In the genomic region with DNA sequence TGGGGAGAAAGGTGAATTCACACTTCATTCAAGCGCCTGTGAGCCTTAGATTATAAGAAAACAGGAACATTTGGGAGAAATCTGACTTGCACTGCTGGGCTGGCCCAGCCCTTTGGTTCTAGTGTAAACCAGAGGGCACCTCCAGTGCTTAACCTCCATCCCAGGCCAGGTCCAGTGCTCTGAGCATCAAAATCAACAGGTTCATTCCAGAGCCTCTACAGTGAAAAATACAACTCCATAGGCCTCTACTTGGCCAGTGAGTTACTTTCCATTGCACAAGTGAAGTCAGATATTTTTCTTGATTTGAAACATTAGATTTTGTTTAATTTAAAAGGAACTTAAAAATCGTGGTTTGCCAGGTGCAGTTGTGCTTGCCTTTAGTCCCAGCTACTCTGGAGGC, we compare ENCODE assay signal across 19 cellular contexts. TPM values are rescaled to one million over a fixed set of nuclear protein-coding genes. Genes with fewer than 3 reads are reported as not detected.
DNase-seq lines count a peak whose midpoint lies in the region; ATAC-seq and TF ChIP-seq lines count a peak whose summit lies in the region.
"Had no signal": no experiment of that assay in that cellular context is flagged by ENCODE, and none has a peak within 500 bp of the region (broad histone marks: within the 10 kb centered on the region; RNA-seq: fewer than 3 reads in every experiment).

No MANE protein-coding gene starts in this region.

- TF ChIP-seq CTCF in HEK293 (tag by site-specific recombination; IDR thresholded peaks at IDR 0.05) (no peak), osteoblast (IDR thresholded peaks at IDR 0.05; ENCODE audit: extremely low read depth, low read depth, low read length) (no peak), GM10266 (IDR thresholded peaks at IDR 0.05; ENCODE audit: control insufficient read depth, insufficient read depth, low read depth, missing control alignments) (no peak)

- CTCF ChIA-PET in activated CD4-positive, alpha-beta T cell treated with anti-CD3 and anti-CD28 coated beads for 36 hours (lab: Charles Lee): interaction anchor here (1.0 to 1.5 kb wide), 2 partner anchors 18 to 61 kb away, joined by 3 to 4 read pairs; a partner anchor contains a TSS
- CTCF ChIA-PET in HEK293 (lab: Yijun Ruan, JAX): interaction anchor here (0.8 kb wide), 1 partner anchor 417 kb away, joined by 5 read pairs; no protein-coding TSS in a partner anchor

- no peaks in the 10 kb centered on the region for H3K27me3 Mint-ChIP-seq in activated CD4-positive, alpha-beta T cell treated with anti-CD3 and anti-CD28 coated beads for 36 hours
- H3K27me3 Mint-ChIP-seq in activated T-helper 17 cell treated with anti-CD3 and anti-CD28 coated beads, Interleukin-2, amount 50 U/mL, for 72 hours: no peaks in the 10 kb centered on the region

- H4K20me1 ChIP-seq in osteoblast (ENCODE audit: insufficient read depth, low read length): no peaks in the 10 kb centered on the region

- no peak overlapping the region for H2AFZ ChIP-seq in osteoblast (ENCODE audit: low read length)
- H2AFZ ChIP-seq: GM23338 had no signal

- no peak for DNase-seq in activated CD4-positive, alpha-beta T cell treated with anti-CD3 and anti-CD28 coated beads for 36 hours
- DNase-seq in activated CD4-positive, alpha-beta T cell treated with anti-CD3 and anti-CD28 coated beads, Interleukin-2, amount 50 U/mL, for 4 hours: no peak
- DNase-seq in osteoblast (ENCODE audit: insufficient read length, low spot score, missing footprints) (no peak), GM10266 (ENCODE audit: extremely low spot score) (no peak), amygdala (lab: John Stamatoyannopoulos, UW) (no peak)
- DNase-seq: 8988T, foreskin fibroblast, hippocampal formation, kidney, mesendoderm, NCI-H146, NCI-H2227 treated with DMSO at 0.1 percent for 48 hours, transverse colon had no signal

- peaks cover 57% of the 10 kb centered on the region for H3K4me1 Mint-ChIP-seq in activated CD4-positive, alpha-beta T cell treated with anti-CD3 and anti-CD28 coated beads for 36 hours
- H3K4me1 Mint-ChIP-seq in activated T-helper 17 cell treated with anti-CD3 and anti-CD28 coated beads, Interleukin-2, amount 50 U/mL, for 72 hours: peaks cover 27% of the 10 kb centered on the region

- H3K79me2 ChIP-seq in osteoblast (ENCODE audit: insufficient read depth, low read length): peaks cover 27% of the 10 kb centered on the region

- H3K4me1 ChIP-seq in HEK293 (ENCODE audit: control insufficient read depth, insufficient read depth, low read length) (no peaks in the 10 kb centered on the region; the same call in 1 of the 2 replicates), osteoblast (ENCODE audit: insufficient read depth, low read length) (peaks cover 24% of the 10 kb centered on the region)

- no peak for ATAC-seq in activated CD4-positive, alpha-beta T cell treated with anti-CD3 and anti-CD28 coated beads for 36 hours
- ATAC-seq in activated T-helper 17 cell treated with anti-CD3 and anti-CD28 coated beads, Interleukin-2, amount 50 U/mL, for 72 hours (replicated peaks): no peak
- ATAC-seq in GM18520 (IDR thresholded peaks at IDR 0.05; ENCODE audit: unreplicated experiment): no peak
- ATAC-seq: GM23338; stimulated activated effector memory CD8-positive, alpha-beta T cell treated with anti-CD3 and anti-CD28 coated beads, Interleukin-12 subunit alpha, Interleukin-12 subunit beta, amount 100 ng/mL, for 72 hours had no signal

- H3K9me3 Mint-ChIP-seq in activated CD4-positive, alpha-beta T cell treated with anti-CD3 and anti-CD28 coated beads for 36 hours (ENCODE audit: low read depth): no peaks in the 10 kb centered on the region
- H3K9me3 Mint-ChIP-seq in activated T-helper 17 cell treated with anti-CD3 and anti-CD28 coated beads, Interleukin-2, amount 50 U/mL, for 72 hours: no peaks in the 10 kb centered on the region
- H3K9me3 Mint-ChIP-seq: GM23338; stimulated activated effector memory CD8-positive, alpha-beta T cell treated with anti-CD3 and anti-CD28 coated beads, Interleukin-12 subunit alpha, Interleukin-12 subunit beta, amount 100 ng/mL, for 72 hours had no signal

- H3K27ac Mint-ChIP-seq in activated CD4-positive, alpha-beta T cell treated with anti-CD3 and anti-CD28 coated beads for 36 hours: peak overlapping the region; percentile 90
- peak overlapping the region; percentile 51 for H3K27ac Mint-ChIP-seq in activated T-helper 17 cell treated with anti-CD3 and anti-CD28 coated beads, Interleukin-2, amount 50 U/mL, for 72 hours
- H3K27ac Mint-ChIP-seq: GM23338; stimulated activated effector memory CD8-positive, alpha-beta T cell treated with anti-CD3 and anti-CD28 coated beads, Interleukin-12 subunit alpha, Interleukin-12 subunit beta, amount 100 ng/mL, for 72 hours had no signal

- POLR2A ChIA-PET in activated CD4-positive, alpha-beta T cell treated with anti-CD3 and anti-CD28 coated beads for 36 hours (lab: Charles Lee): interaction anchor here (0.7 kb wide), 1 partner anchor 32 kb away, joined by 3 read pairs; no protein-coding TSS in a partner anchor
- POLR2A ChIA-PET in HEK293 (lab: Yijun Ruan, JAX): no interaction called here

- H3K27ac ChIP-seq in HEK293 (ENCODE audit: extremely low read depth, low read depth, low read length) (no peak overlapping the region), osteoblast (ENCODE audit: low read depth, low read length) (peak overlapping the region; percentile 5)

- H3K4me3 ChIP-seq in HEK293 (ENCODE audit: low read depth, low read length): no peak overlapping the region
- no peak overlapping the region for H3K4me3 ChIP-seq in osteoblast (ENCODE audit: insufficient read depth, low read length)
- H3K4me3 ChIP-seq: breast epithelium, GM23338, transverse colon had no signal

- no peak overlapping the region for H3K4me2 ChIP-seq in osteoblast (ENCODE audit: insufficient read depth, low read length)
- H3K4me2 ChIP-seq: GM23338 had no signal

- intact Hi-C loops in activated CD4-positive, alpha-beta T cell treated with anti-CD3 and anti-CD28 coated beads for 36 hours (cut with DNase I, micrococcal nuclease): loop anchor here in 1 of 2 experiments (10.0 kb wide), 2 partner anchors 1078 to 1218 kb away; a partner anchor contains a TSS

- H3K9me3 ChIP-seq in HEK293 (ENCODE audit: control insufficient read depth, insufficient read depth, low read depth, low read length) (no peaks in the 10 kb centered on the region), osteoblast (ENCODE audit: low read depth, low read length) (no peaks in the 10 kb centered on the region)
- H3K9me3 ChIP-seq: breast epithelium, transverse colon had no signal

- H3K27me3 ChIP-seq in osteoblast (ENCODE audit: insufficient read depth, low read length): no peaks in the 10 kb centered on the region
- H3K27me3 ChIP-seq: breast epithelium, transverse colon had no signal

- H3K36me3 ChIP-seq in HEK293 (ENCODE audit: control insufficient read depth in 2 of 2, insufficient read depth in 1 of 2, low read length in 2 of 2) (peaks cover 22 to 30% of the 10 kb centered on the region in 2 experiments), osteoblast (ENCODE audit: insufficient read depth, low read length) (peaks cover 18% of the 10 kb centered on the region)
- H3K36me3 ChIP-seq: breast epithelium had no signal

- no peak overlapping the region for H3K4me3 Mint-ChIP-seq in activated CD4-positive, alpha-beta T cell treated with anti-CD3 and anti-CD28 coated beads for 36 hours
- H3K4me3 Mint-ChIP-seq in activated T-helper 17 cell treated with anti-CD3 and anti-CD28 coated beads, Interleukin-2, amount 50 U/mL, for 72 hours: peak overlapping the region; percentile 48
- H3K4me3 Mint-ChIP-seq: GM23338; stimulated activated effector memory CD8-positive, alpha-beta T cell treated with anti-CD3 and anti-CD28 coated beads, Interleukin-12 subunit alpha, Interleukin-12 subunit beta, amount 100 ng/mL, for 72 hours had no signal

- peaks cover 23% of the 10 kb centered on the region for H3K36me3 Mint-ChIP-seq in activated CD4-positive, alpha-beta T cell treated with anti-CD3 and anti-CD28 coated beads for 36 hours (ENCODE audit: low read depth)
- peaks cover 43% of the 10 kb centered on the region for H3K36me3 Mint-ChIP-seq in activated T-helper 17 cell treated with anti-CD3 and anti-CD28 coated beads, Interleukin-2, amount 50 U/mL, for 72 hours (ENCODE audit: low read depth)

TF ChIP-seq in HEK293, 187 proteins besides CTCF, POLR2A, EP300 and RAD21:
- TF ChIP-seq ZNF624 (tag by site-specific recombination; IDR thresholded peaks at IDR 0.05): no peak
- no peak for TF ChIP-seq ZNF561 (tag by site-specific recombination; IDR thresholded peaks at IDR 0.05; ENCODE audit: borderline replicate concordance)
- TF ChIP-seq ZBTB21 (tag by site-specific recombination; IDR thresholded peaks at IDR 0.05): no peak
- no peak for TF ChIP-seq ZNF239 (tag by site-specific recombination; IDR thresholded peaks at IDR 0.05)
- TF ChIP-seq SCRT2 (tag by site-specific recombination; IDR thresholded peaks at IDR 0.05): peak; percentile 80
- TF ChIP-seq SCRT1 (tag by site-specific recombination; IDR thresholded peaks at IDR 0.05; ENCODE audit: borderline replicate concordance): peak; percentile 69
- no peak for TF ChIP-seq ZNF76 (tag by site-specific recombination; IDR thresholded peaks at IDR 0.05; ENCODE audit: borderline replicate concordance, low read depth)

RNA-seq across cellular contexts. Expression of a gene that starts 3.0 kb away (rescaled TPM):
- total RNA-seq in activated CD4-positive, alpha-beta T cell treated with anti-CD3 and anti-CD28 coated beads for 36 hours: 10 to 100 TPM; 37.4 to 40.3 TPM
- total RNA-seq in activated T-helper 17 cell treated with anti-CD3 and anti-CD28 coated beads, Interleukin-2, amount 50 U/mL, for 72 hours: 10 to 100 TPM; 26.0 to 34.8 TPM
- total RNA-seq in osteoblast: 30.4 and 30.9 TPM in 2 replicates

RNA-seq across cellular contexts. Expression of a gene that starts 17.5 kb away (rescaled TPM):
- 10 to 100 TPM; 80.3 to 87.5 TPM for total RNA-seq in activated CD4-positive, alpha-beta T cell treated with anti-CD3 and anti-CD28 coated beads for 36 hours
- 100 to 1,000 TPM in 1 of 2 donors, 10 to 100 TPM in 1; 98.3 to 113 TPM for total RNA-seq in activated T-helper 17 cell treated with anti-CD3 and anti-CD28 coated beads, Interleukin-2, amount 50 U/mL, for 72 hours
- total RNA-seq in osteoblast: 46.6 and 64.4 TPM in 2 replicates

RNA-seq across cellular contexts. Expression of a gene that starts 25.2 kb away (rescaled TPM):
- total RNA-seq in activated CD4-positive, alpha-beta T cell treated with anti-CD3 and anti-CD28 coated beads for 36 hours: 1 to 10 TPM; 2.2 to 2.4 TPM
- total RNA-seq in activated T-helper 17 cell treated with anti-CD3 and anti-CD28 coated beads, Interleukin-2, amount 50 U/mL, for 72 hours: 10 to 100 TPM in 1 of 2 donors, 1 to 10 TPM in 1; 2.6 to 12.1 TPM
- 38.0 and 39.8 TPM in 2 replicates for total RNA-seq in osteoblast

RNA-seq across cellular contexts. Expression of a gene that starts 43.4 kb away (rescaled TPM):
- 10 to 100 TPM; 15.0 to 16.5 TPM for total RNA-seq in activated CD4-positive, alpha-beta T cell treated with anti-CD3 and anti-CD28 coated beads for 36 hours
- 10 to 100 TPM; 17.8 to 38.4 TPM for total RNA-seq in activated T-helper 17 cell treated with anti-CD3 and anti-CD28 coated beads, Interleukin-2, amount 50 U/mL, for 72 hours
- 23.9 and 24.2 TPM in 2 replicates for total RNA-seq in osteoblast
